ENCODE assay signal across 1 cellular context in genomic region chr16:50390914-50391700, GRCh38.
TF ChIP-seq lines count a peak whose summit lies in the region.

No MANE protein-coding gene starts in this region.

TF ChIP-seq in HepG2, 621 proteins besides CTCF, POLR2A, EP300 and RAD21:
- TF ChIP-seq POGZ (CRISPR knock-in tag; IDR thresholded peaks at IDR 0.05) (no peak), ZNF263 (CRISPR knock-in tag; IDR thresholded peaks at IDR 0.05) (no peak), ZFP91 (CRISPR knock-in tag; IDR thresholded peaks at IDR 0.05; ENCODE audit: borderline replicate concordance) (no peak), U2AF1 (optimal IDR thresholded peaks at IDR 0.05; ENCODE audit: low read depth, low read length) (no peak), LBX2 (CRISPR knock-in tag; IDR thresholded peaks at IDR 0.05; ENCODE audit: borderline replicate concordance) (no peak), MIER2 (CRISPR knock-in tag; IDR thresholded peaks at IDR 0.05) (no peak), NFE2 (CRISPR knock-in tag; IDR thresholded peaks at IDR 0.05) (no peak), ZBTB40 (IDR thresholded peaks at IDR 0.05) (no peak), ZBTB40 (CRISPR knock-in tag; IDR thresholded peaks at IDR 0.05) (no peak), ZMAT5 (CRISPR knock-in tag; IDR thresholded peaks at IDR 0.05; ENCODE audit: borderline replicate concordance, low read depth) (no peak), NCOA2 (CRISPR knock-in tag; IDR thresholded peaks at IDR 0.05) (no peak)
